1 cellular context compared by ENCODE assay signal in the genomic region with DNA sequence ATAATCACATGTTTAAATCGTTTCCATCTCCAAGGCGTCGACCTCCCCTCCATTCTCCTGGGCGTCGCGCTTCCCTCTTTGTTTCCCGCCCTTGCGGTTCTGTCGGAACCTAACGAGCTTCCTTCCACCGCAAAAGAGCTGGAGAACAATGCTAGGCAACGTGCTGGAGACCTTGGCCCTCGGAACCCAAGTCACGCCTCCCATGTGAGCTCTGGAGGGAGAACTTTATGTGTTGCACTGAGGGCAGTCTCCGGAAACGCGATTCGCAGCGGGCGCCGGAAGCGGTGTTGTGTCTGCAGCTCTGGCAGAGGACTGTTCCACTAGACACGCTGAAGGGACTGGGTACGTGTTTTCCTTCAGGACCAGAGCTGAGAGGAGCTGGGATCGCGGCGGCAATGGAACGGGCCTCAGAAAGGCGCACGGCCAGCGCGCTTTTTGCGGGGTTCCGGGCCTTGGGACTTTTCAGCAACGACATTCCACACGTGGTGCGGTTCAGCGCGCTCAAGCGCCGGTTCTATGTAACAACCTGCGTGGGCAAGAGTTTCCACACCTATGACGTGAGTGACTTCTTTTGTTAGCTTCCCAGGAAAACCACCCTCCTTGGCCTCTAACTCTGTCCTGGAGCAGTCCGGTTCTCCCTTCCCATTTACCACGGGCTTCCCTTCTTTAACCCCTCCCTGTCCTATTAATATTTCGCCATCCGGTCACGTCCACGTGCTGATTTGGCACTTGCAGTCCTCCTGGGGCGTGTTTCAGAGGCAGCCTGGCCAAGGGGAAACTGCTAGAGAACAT.
TF ChIP-seq lines count a peak whose summit lies in the region.

Gene WDR36, plus strand, starts transcription at position 287 of the 792 bp plus-strand sequence. Its CDS starts 109 bp downstream, at position 396.

TF ChIP-seq in HepG2, 621 proteins besides CTCF, POLR2A, EP300 and RAD21 (continued from another document and continues in another):
- TF ChIP-seq ZNF24 (IDR thresholded peaks at IDR 0.05) = no peak
- no peak for TF ChIP-seq MAFF (IDR thresholded peaks at IDR 0.05; ENCODE audit: low read depth, low read length)
- TF ChIP-seq MED1 (CRISPR knock-in tag; IDR thresholded peaks at IDR 0.05) = peak; percentile 85
- peak; percentile 84 for TF ChIP-seq FOXA3 (CRISPR knock-in tag; IDR thresholded peaks at IDR 0.05)
- peak; percentile 88 for TF ChIP-seq SP4 (CRISPR knock-in tag; IDR thresholded peaks at IDR 0.05)
- peak; percentile 85 for TF ChIP-seq ZNF317 (CRISPR knock-in tag; IDR thresholded peaks at IDR 0.05)
- TF ChIP-seq, protein P1, sequence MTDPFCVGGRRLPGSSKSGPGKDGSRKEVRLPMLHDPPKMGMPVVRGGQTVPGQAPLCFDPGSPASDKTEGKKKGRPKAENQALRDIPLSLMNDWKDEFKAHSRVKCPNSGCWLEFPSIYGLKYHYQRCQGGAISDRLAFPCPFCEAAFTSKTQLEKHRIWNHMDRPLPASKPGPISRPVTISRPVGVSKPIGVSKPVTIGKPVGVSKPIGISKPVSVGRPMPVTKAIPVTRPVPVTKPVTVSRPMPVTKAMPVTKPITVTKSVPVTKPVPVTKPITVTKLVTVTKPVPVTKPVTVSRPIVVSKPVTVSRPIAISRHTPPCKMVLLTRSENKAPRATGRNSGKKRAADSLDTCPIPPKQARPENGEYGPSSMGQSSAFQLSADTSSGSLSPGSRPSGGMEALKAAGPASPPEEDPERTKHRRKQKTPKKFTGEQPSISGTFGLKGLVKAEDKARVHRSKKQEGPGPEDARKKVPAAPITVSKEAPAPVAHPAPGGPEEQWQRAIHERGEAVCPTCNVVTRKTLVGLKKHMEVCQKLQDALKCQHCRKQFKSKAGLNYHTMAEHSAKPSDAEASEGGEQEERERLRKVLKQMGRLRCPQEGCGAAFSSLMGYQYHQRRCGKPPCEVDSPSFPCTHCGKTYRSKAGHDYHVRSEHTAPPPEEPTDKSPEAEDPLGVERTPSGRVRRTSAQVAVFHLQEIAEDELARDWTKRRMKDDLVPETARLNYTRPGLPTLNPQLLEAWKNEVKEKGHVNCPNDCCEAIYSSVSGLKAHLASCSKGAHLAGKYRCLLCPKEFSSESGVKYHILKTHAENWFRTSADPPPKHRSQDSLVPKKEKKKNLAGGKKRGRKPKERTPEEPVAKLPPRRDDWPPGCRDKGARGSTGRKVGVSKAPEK (CRISPR knock-in tag; IDR thresholded peaks at IDR 0.05; ENCODE audit: borderline replicate concordance) = peak; percentile 69; the same call in 1 of the 2 replicates
- peak; percentile 95 for TF ChIP-seq ARID4A (CRISPR knock-in tag; IDR thresholded peaks at IDR 0.05; ENCODE audit: borderline replicate concordance)
- TF ChIP-seq, protein P2, sequence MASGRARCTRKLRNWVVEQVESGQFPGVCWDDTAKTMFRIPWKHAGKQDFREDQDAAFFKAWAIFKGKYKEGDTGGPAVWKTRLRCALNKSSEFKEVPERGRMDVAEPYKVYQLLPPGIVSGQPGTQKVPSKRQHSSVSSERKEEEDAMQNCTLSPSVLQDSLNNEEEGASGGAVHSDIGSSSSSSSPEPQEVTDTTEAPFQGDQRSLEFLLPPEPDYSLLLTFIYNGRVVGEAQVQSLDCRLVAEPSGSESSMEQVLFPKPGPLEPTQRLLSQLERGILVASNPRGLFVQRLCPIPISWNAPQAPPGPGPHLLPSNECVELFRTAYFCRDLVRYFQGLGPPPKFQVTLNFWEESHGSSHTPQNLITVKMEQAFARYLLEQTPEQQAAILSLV (CRISPR knock-in tag; IDR thresholded peaks at IDR 0.05; ENCODE audit: borderline replicate concordance) = peak; percentile 98
- peak; percentile 99 for TF ChIP-seq ZNF792 (CRISPR knock-in tag; IDR thresholded peaks at IDR 0.05)
- peak; percentile 83 for TF ChIP-seq ZNF768 (CRISPR knock-in tag; IDR thresholded peaks at IDR 0.05)
- TF ChIP-seq, protein P3, sequence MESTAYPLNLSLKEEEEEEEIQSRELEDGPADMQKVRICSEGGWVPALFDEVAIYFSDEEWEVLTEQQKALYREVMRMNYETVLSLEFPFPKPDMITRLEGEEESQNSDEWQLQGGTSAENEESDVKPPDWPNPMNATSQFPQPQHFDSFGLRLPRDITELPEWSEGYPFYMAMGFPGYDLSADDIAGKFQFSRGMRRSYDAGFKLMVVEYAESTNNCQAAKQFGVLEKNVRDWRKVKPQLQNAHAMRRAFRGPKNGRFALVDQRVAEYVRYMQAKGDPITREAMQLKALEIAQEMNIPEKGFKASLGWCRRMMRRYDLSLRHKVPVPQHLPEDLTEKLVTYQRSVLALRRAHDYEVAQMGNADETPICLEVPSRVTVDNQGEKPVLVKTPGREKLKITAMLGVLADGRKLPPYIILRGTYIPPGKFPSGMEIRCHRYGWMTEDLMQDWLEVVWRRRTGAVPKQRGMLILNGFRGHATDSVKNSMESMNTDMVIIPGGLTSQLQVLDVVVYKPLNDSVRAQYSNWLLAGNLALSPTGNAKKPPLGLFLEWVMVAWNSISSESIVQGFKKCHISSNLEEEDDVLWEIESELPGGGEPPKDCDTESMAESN (CRISPR knock-in tag; conservative IDR thresholded peaks at IDR 0.05) = peak; percentile 96
- peak; percentile 53 for TF ChIP-seq HMG20A (CRISPR knock-in tag; IDR thresholded peaks at IDR 0.05; ENCODE audit: borderline replicate concordance)
- no peak; the same call in 1 of the 2 replicates for TF ChIP-seq USF2 (IDR thresholded peaks at IDR 0.05; ENCODE audit: low read depth, low read length)
- TF ChIP-seq USF2 (CRISPR knock-in tag; IDR thresholded peaks at IDR 0.05; ENCODE audit: borderline replicate concordance) = peak; percentile 45
- peak; percentile 99 for TF ChIP-seq BORCS8-MEF2B (CRISPR knock-in tag; IDR thresholded peaks at IDR 0.05)
- peak; percentile 93 for TF ChIP-seq CSRNP2 (CRISPR knock-in tag; conservative IDR thresholded peaks at IDR 0.05; ENCODE audit: low read depth)
- TF ChIP-seq HNF1B (CRISPR knock-in tag; IDR thresholded peaks at IDR 0.05) = peak; percentile 91
- TF ChIP-seq RFX5 (IDR thresholded peaks at IDR 0.05; ENCODE audit: low read depth, low read length) = 0 out of 2 replicates have a peak, but pooled peaks have one; percentile 43
- TF ChIP-seq ZNF468 (CRISPR knock-in tag; IDR thresholded peaks at IDR 0.05) = peak; percentile 90; the same call in 1 of the 2 replicates
- TF ChIP-seq ZNF30 (CRISPR knock-in tag; IDR thresholded peaks at IDR 0.05) = peak; percentile 94; the same call in 1 of the 2 replicates
- TF ChIP-seq ZNF672 (CRISPR knock-in tag; IDR thresholded peaks at IDR 0.05) = peak; percentile 95
- TF ChIP-seq SATB2 (CRISPR knock-in tag; IDR thresholded peaks at IDR 0.05) = peak; percentile 95
- TF ChIP-seq NR1H2 (CRISPR knock-in tag; IDR thresholded peaks at IDR 0.05; ENCODE audit: borderline replicate concordance, low read depth) = peak; percentile 95
- TF ChIP-seq KLF9 (CRISPR knock-in tag; IDR thresholded peaks at IDR 0.05; ENCODE audit: low read depth) = peak; percentile 92; the same call in 1 of the 2 replicates
- peak; percentile 96 for TF ChIP-seq FOXK1 (CRISPR knock-in tag; IDR thresholded peaks at IDR 0.05; ENCODE audit: borderline replicate concordance, low read depth)
- peak; percentile 98 for TF ChIP-seq ZNF550 (CRISPR knock-in tag; IDR thresholded peaks at IDR 0.05; ENCODE audit: borderline replicate concordance)
- TF ChIP-seq PATZ1 (CRISPR knock-in tag; IDR thresholded peaks at IDR 0.05) = peak; percentile 71
- no peak for TF ChIP-seq DDIT3 (CRISPR knock-in tag; IDR thresholded peaks at IDR 0.05)
- TF ChIP-seq MXD4 (CRISPR knock-in tag; IDR thresholded peaks at IDR 0.05) = peak; percentile 94
- peak; percentile 58; the same call in 1 of the 2 replicates for TF ChIP-seq ZBTB7B (CRISPR knock-in tag; IDR thresholded peaks at IDR 0.05)
- peak; percentile 90; the same call in 1 of the 2 replicates for TF ChIP-seq MAF1 (CRISPR knock-in tag; IDR thresholded peaks at IDR 0.05; ENCODE audit: borderline replicate concordance)
- TF ChIP-seq CREM (IDR thresholded peaks at IDR 0.05) = peak; percentile 92
- TF ChIP-seq CREM (CRISPR knock-in tag; IDR thresholded peaks at IDR 0.05) = no peak
- TF ChIP-seq DPF2 (CRISPR knock-in tag; IDR thresholded peaks at IDR 0.05; ENCODE audit: borderline replicate concordance, low read depth) = no peak
- TF ChIP-seq IRF2 (CRISPR knock-in tag; IDR thresholded peaks at IDR 0.05) = peak; percentile 99
- TF ChIP-seq IKZF4 (CRISPR knock-in tag; IDR thresholded peaks at IDR 0.05; ENCODE audit: borderline replicate concordance, low read depth, not compliant biosample characterization) = peak; percentile 93
- peak; percentile 72; the same call in 1 of the 2 replicates for TF ChIP-seq NR2F2 (IDR thresholded peaks at IDR 0.05; ENCODE audit: borderline replicate concordance, low read depth)
- TF ChIP-seq PAX8 (CRISPR knock-in tag; IDR thresholded peaks at IDR 0.05; ENCODE audit: borderline replicate concordance) = peak; percentile 69; the same call in 1 of the 2 replicates
- peak; percentile 70 for TF ChIP-seq ZC3H4 (CRISPR knock-in tag; IDR thresholded peaks at IDR 0.05; ENCODE audit: borderline replicate concordance)
- peak; percentile 98 for TF ChIP-seq ZNF605 (CRISPR knock-in tag; IDR thresholded peaks at IDR 0.05)
